In the genomic region with DNA sequence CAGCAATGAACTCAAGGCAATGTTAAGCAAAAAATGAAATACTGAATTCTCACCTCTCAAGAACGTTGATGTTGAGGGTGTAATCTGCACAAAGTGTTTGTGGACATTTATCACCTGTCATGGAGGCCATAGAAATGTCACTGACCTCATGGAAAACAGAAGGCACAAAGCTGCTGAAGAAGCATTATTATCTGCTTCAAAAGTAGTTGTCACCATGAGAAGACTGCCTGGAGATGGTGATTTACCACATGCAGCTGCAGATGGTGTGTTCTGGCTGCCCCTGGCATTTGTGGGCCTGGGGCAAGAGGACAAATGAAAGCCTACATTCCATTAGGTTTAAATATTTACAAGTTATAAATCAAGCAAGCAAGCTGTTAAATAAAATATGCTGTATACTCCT, we compare ENCODE assay signal across 1 cellular context.
TF ChIP-seq lines count a peak whose summit lies in the region.

No MANE protein-coding gene starts in this region.

TF ChIP-seq in HepG2, 621 proteins besides CTCF, POLR2A, EP300 and RAD21 (continued from another document and continues in another):
- TF ChIP-seq, protein P1, sequence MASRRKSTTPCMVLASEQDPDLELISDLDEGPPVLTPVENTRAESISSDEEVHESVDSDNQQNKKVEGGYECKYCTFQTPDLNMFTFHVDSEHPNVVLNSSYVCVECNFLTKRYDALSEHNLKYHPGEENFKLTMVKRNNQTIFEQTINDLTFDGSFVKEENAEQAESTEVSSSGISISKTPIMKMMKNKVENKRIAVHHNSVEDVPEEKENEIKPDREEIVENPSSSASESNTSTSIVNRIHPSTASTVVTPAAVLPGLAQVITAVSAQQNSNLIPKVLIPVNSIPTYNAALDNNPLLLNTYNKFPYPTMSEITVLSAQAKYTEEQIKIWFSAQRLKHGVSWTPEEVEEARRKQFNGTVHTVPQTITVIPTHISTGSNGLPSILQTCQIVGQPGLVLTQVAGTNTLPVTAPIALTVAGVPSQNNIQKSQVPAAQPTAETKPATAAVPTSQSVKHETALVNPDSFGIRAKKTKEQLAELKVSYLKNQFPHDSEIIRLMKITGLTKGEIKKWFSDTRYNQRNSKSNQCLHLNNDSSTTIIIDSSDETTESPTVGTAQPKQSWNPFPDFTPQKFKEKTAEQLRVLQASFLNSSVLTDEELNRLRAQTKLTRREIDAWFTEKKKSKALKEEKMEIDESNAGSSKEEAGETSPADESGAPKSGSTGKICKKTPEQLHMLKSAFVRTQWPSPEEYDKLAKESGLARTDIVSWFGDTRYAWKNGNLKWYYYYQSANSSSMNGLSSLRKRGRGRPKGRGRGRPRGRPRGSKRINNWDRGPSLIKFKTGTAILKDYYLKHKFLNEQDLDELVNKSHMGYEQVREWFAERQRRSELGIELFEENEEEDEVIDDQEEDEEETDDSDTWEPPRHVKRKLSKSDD (CRISPR knock-in tag; IDR thresholded peaks at IDR 0.05; ENCODE audit: low read depth): no peak
- no peak for TF ChIP-seq ZNF251 (CRISPR knock-in tag; IDR thresholded peaks at IDR 0.05)
- TF ChIP-seq MAF1 (CRISPR knock-in tag; IDR thresholded peaks at IDR 0.05; ENCODE audit: borderline replicate concordance): no peak
- TF ChIP-seq MAFF (IDR thresholded peaks at IDR 0.05; ENCODE audit: low read depth, low read length): peak; percentile 37; the same call in 1 of the 2 replicates
- no peak for TF ChIP-seq GFI1 (CRISPR knock-in tag; IDR thresholded peaks at IDR 0.05; ENCODE audit: borderline replicate concordance)
- TF ChIP-seq ZBTB38 (CRISPR knock-in tag; IDR thresholded peaks at IDR 0.05): no peak
- TF ChIP-seq TGIF2 (CRISPR knock-in tag; IDR thresholded peaks at IDR 0.05): 0 out of 2 replicates have a peak, but pooled peaks have one; percentile 1
- no peak for TF ChIP-seq JDP2 (CRISPR knock-in tag; IDR thresholded peaks at IDR 0.05; ENCODE audit: borderline replicate concordance)
- TF ChIP-seq, protein P2, sequence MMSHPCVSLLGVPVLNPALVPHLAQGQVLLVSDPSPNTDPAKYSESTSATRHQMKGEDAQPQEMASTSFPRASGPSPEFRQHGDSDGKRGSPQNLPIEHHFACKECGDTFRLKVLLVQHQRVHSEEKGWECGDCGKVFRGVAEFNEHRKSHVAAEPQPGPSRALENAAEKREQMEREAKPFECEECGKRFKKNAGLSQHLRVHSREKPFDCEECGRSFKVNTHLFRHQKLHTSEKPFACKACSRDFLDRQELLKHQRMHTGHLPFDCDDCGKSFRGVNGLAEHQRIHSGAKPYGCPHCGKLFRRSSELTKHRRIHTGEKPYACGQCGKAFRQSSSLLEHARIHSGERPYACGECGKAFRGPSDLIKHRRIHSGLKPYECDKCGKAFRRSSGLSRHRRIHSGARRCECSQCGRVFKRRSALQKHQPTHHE (CRISPR knock-in tag; IDR thresholded peaks at IDR 0.05; ENCODE audit: borderline replicate concordance): no peak
- 0 out of 2 replicates have a peak, but pooled peaks have one; percentile 1 for TF ChIP-seq SAP130 (CRISPR knock-in tag; IDR thresholded peaks at IDR 0.05; ENCODE audit: low read depth)
- TF ChIP-seq ZNF629 (CRISPR knock-in tag; conservative IDR thresholded peaks at IDR 0.05): no peak
- no peak for TF ChIP-seq KLF6 (CRISPR knock-in tag; IDR thresholded peaks at IDR 0.05)
- TF ChIP-seq, protein P3, sequence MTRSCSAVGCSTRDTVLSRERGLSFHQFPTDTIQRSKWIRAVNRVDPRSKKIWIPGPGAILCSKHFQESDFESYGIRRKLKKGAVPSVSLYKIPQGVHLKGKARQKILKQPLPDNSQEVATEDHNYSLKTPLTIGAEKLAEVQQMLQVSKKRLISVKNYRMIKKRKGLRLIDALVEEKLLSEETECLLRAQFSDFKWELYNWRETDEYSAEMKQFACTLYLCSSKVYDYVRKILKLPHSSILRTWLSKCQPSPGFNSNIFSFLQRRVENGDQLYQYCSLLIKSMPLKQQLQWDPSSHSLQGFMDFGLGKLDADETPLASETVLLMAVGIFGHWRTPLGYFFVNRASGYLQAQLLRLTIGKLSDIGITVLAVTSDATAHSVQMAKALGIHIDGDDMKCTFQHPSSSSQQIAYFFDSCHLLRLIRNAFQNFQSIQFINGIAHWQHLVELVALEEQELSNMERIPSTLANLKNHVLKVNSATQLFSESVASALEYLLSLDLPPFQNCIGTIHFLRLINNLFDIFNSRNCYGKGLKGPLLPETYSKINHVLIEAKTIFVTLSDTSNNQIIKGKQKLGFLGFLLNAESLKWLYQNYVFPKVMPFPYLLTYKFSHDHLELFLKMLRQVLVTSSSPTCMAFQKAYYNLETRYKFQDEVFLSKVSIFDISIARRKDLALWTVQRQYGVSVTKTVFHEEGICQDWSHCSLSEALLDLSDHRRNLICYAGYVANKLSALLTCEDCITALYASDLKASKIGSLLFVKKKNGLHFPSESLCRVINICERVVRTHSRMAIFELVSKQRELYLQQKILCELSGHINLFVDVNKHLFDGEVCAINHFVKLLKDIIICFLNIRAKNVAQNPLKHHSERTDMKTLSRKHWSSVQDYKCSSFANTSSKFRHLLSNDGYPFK (CRISPR knock-in tag; IDR thresholded peaks at IDR 0.05; ENCODE audit: borderline replicate concordance): no peak
- TF ChIP-seq, protein P4, sequence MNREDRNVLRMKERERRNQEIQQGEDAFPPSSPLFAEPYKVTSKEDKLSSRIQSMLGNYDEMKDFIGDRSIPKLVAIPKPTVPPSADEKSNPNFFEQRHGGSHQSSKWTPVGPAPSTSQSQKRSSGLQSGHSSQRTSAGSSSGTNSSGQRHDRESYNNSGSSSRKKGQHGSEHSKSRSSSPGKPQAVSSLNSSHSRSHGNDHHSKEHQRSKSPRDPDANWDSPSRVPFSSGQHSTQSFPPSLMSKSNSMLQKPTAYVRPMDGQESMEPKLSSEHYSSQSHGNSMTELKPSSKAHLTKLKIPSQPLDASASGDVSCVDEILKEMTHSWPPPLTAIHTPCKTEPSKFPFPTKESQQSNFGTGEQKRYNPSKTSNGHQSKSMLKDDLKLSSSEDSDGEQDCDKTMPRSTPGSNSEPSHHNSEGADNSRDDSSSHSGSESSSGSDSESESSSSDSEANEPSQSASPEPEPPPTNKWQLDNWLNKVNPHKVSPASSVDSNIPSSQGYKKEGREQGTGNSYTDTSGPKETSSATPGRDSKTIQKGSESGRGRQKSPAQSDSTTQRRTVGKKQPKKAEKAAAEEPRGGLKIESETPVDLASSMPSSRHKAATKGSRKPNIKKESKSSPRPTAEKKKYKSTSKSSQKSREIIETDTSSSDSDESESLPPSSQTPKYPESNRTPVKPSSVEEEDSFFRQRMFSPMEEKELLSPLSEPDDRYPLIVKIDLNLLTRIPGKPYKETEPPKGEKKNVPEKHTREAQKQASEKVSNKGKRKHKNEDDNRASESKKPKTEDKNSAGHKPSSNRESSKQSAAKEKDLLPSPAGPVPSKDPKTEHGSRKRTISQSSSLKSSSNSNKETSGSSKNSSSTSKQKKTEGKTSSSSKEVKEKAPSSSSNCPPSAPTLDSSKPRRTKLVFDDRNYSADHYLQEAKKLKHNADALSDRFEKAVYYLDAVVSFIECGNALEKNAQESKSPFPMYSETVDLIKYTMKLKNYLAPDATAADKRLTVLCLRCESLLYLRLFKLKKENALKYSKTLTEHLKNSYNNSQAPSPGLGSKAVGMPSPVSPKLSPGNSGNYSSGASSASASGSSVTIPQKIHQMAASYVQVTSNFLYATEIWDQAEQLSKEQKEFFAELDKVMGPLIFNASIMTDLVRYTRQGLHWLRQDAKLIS (CRISPR knock-in tag; IDR thresholded peaks at IDR 0.05): no peak
- TF ChIP-seq, protein P5, sequence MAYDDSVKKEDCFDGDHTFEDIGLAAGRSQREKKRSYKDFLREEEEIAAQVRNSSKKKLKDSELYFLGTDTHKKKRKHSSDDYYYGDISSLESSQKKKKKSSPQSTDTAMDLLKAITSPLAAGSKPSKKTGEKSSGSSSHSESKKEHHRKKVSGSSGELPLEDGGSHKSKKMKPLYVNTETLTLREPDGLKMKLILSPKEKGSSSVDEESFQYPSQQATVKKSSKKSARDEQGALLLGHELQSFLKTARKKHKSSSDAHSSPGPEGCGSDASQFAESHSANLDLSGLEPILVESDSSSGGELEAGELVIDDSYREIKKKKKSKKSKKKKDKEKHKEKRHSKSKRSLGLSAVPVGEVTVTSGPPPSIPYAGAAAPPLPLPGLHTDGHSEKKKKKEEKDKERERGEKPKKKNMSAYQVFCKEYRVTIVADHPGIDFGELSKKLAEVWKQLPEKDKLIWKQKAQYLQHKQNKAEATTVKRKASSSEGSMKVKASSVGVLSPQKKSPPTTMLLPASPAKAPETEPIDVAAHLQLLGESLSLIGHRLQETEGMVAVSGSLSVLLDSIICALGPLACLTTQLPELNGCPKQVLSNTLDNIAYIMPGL (CRISPR knock-in tag; IDR thresholded peaks at IDR 0.05; ENCODE audit: borderline replicate concordance in 1 of 2, low read depth in 1 of 2): no peak
- TF ChIP-seq E2F2 (CRISPR knock-in tag; IDR thresholded peaks at IDR 0.05; ENCODE audit: borderline replicate concordance): no peak
- TF ChIP-seq ZNF318 (CRISPR knock-in tag; IDR thresholded peaks at IDR 0.05): no peak
- peak; percentile 29 to 36; a peak in 2 of 4 replicates for TF ChIP-seq MAFK (conservative IDR thresholded peaks at IDR 0.05 in 1 of 2, IDR thresholded peaks at IDR 0.05 in 1 of 2; ENCODE audit: low read length in 2 of 2)
